8 cellular contexts compared by ENCODE assay signal in the genomic region with DNA sequence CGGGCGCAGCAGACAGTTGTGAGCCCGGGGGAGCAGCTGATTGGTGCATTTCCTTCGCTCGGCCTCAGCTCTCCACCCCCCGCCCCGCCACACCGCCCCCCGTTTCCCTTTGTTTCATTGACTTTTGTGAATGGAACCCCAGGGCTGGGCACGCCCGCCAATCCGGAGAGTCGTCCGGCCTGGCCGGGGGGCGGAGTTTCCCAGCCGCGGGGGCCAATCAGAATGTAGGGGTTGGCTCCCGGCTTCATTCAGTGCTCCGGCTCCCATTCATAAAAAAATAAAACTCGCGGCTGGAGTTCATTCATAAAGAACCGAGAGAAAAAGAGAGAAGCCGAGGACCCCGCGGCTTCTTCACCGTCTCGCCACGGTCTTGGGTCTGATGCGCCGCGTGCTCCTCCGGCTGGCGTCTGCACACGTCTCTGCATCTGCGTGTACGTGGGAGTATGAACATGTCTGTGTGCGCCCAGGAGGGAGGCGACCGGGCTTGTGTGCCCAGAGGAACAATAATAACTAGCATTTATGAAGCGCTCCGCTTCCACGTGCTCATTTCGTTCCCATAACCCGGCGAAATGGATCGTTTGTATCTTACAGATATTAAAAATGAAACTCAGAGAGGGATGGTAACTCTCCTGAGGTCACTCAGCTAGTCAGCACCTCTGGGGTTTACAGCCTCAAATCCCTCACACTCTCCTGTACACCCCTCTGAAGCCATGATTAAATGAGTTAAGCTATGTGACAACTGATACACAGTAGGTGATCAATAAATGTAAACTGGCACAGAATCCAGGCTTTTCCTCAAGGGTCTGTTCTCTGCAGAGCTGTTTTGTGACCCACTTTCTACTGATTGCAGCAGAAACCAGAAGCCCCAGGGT. TPM values are rescaled to one million over a fixed set of nuclear protein-coding genes. Genes with fewer than 3 reads are reported as not detected.
A peak's percentile ranks its signal among the peaks of the same experiment; 100 is the strongest.
DNase-seq lines count a peak whose midpoint lies in the region; ATAC-seq and TF ChIP-seq lines count a peak whose summit lies in the region.

A gene (minus strand): TSS at position 24 of the 872 bp plus-strand sequence. CDS start 723 bp downstream, outside the sequence.

- H3K4me2 ChIP-seq in Karpas-422 (ENCODE audit: low read depth, low read length, poor library complexity, severe bottlenecking): peak within 1 kb of the TSS; percentile 83

- peak within 1 kb of the TSS; percentile 80 for H3K27ac ChIP-seq in Karpas-422 (ENCODE audit: low read length)
- H3K27ac ChIP-seq in RWPE2 (ENCODE audit: poor library complexity, severe bottlenecking): peak within 1 kb of the TSS; percentile 85

- H3K27ac Mint-ChIP-seq in natural killer cell treated with Interleukin-12 subunit alpha and Interleukin-12 subunit beta and Interleukin-15 and Interleukin-18, amount 100 ng/mL, for 72 hours: peak within 1 kb of the TSS in 1 of 2 donors; percentile 56
- peak within 1 kb of the TSS; percentile 78 for H3K27ac Mint-ChIP-seq in stimulated activated naive B cell treated with anti-CD40 and anti-IgM and Interleukin-4, amounts not matched to agents 10 μg/mL and 1 μg/mL and 100 μg/mL, for 72 hours

- H3K4me1 Mint-ChIP-seq in natural killer cell treated with Interleukin-12 subunit alpha and Interleukin-12 subunit beta and Interleukin-15 and Interleukin-18, amount 100 ng/mL, for 72 hours (ENCODE audit: low read depth in 2 of 2): peaks cover 20 to 22% of the 10 kb centered on the region in 2 donors
- H3K4me1 Mint-ChIP-seq in stimulated activated naive B cell treated with anti-CD40 and anti-IgM and Interleukin-4, amounts not matched to agents 10 μg/mL and 1 μg/mL and 100 μg/mL, for 72 hours: peaks cover 14 to 24% of the 10 kb centered on the region in 2 donors

- no peak for TF ChIP-seq CTCF in RWPE2 (IDR thresholded peaks at IDR 0.05; ENCODE audit: poor library complexity, severe bottlenecking)
- TF ChIP-seq CTCF in fibroblast of pulmonary artery (IDR thresholded peaks at IDR 0.05; ENCODE audit: low read length, missing control alignments): no peak

- H3K36me3 Mint-ChIP-seq in natural killer cell treated with Interleukin-12 subunit alpha and Interleukin-12 subunit beta and Interleukin-15 and Interleukin-18, amount 100 ng/mL, for 72 hours: no peaks in the 10 kb centered on the region
- H3K36me3 Mint-ChIP-seq in stimulated activated naive B cell treated with anti-CD40 and anti-IgM and Interleukin-4, amounts not matched to agents 10 μg/mL and 1 μg/mL and 100 μg/mL, for 72 hours: peaks cover 0 to 4% of the 10 kb centered on the region in 2 donors

- H3K9ac ChIP-seq in Karpas-422 (ENCODE audit: low read length): peak within 1 kb of the TSS; percentile 81

- H4K20me1 ChIP-seq in Karpas-422 (ENCODE audit: insufficient read depth, low read depth, low read length): no peaks in the 10 kb centered on the region

- H3K9me3 ChIP-seq in Karpas-422 (ENCODE audit: low read length) (no peaks in the 10 kb centered on the region), RWPE2 (ENCODE audit: severe bottlenecking) (no peaks in the 10 kb centered on the region)

- H3K4me1 ChIP-seq in Karpas-422 (ENCODE audit: low read length) (peaks cover 45% of the 10 kb centered on the region), RWPE2 (ENCODE audit: insufficient read depth, poor library complexity, severe bottlenecking) (peaks cover 24% of the 10 kb centered on the region)

- ATAC-seq in GM21737 (IDR thresholded peaks at IDR 0.05; ENCODE audit: unreplicated experiment): peak; percentile 71
- ATAC-seq in RWPE2 (ENCODE audit: low read depth): peak; percentile 75
- peak; percentile 94 to 95 for ATAC-seq in natural killer cell treated with Interleukin-12 subunit alpha and Interleukin-12 subunit beta and Interleukin-15 and Interleukin-18, amount 100 ng/mL, for 72 hours
- ATAC-seq in stimulated activated naive B cell treated with anti-CD40 and anti-IgM and Interleukin-4, amounts not matched to agents 10 μg/mL and 1 μg/mL and 100 μg/mL, for 72 hours (replicated peaks): peak; percentile 93 to 96

- H3K27me3 ChIP-seq in Karpas-422 (ENCODE audit: low read length): no peaks in the 10 kb centered on the region
- H3K27me3 ChIP-seq in RWPE2 (ENCODE audit: insufficient read depth, poor library complexity, severe bottlenecking): no peaks in the 10 kb centered on the region

- peak; percentile 94 for DNase-seq in DMS 273 (lab: John Stamatoyannopoulos, UW; ENCODE audit: unreplicated experiment)
- DNase-seq in Karpas-422: peak; percentile 99
- DNase-seq in RWPE2 (ENCODE audit: low spot score): peak; percentile 96
- peak; percentile 80 for DNase-seq in activated T-helper 9 cell treated with anti-CD3 and anti-CD28 coated beads, Interleukin-2, amount 50 U/mL, for 16 hours (ENCODE audit: low read depth)
- DNase-seq in fibroblast of pulmonary artery (ENCODE audit: low read depth): peak; percentile 92
- peak; percentile 93 for DNase-seq in natural killer cell treated with Interleukin-12 subunit alpha and Interleukin-12 subunit beta and Interleukin-15 and Interleukin-18, amount 100 ng/mL, for 72 hours (ENCODE audit: low spot score)
- peak; percentile 87 for DNase-seq in stimulated activated naive B cell treated with anti-CD40 and anti-IgM and Interleukin-4, amounts not matched to agents 10 μg/mL and 1 μg/mL and 100 μg/mL, for 72 hours

- peaks cover 29% of the 10 kb centered on the region for H3K79me2 ChIP-seq in Karpas-422 (ENCODE audit: low read length)

- peak within 1 kb of the TSS; percentile 81 for H3K4me3 ChIP-seq in Karpas-422 (ENCODE audit: low read length)
- H3K4me3 ChIP-seq in RWPE2 (ENCODE audit: severe bottlenecking): peak within 1 kb of the TSS; percentile 56
- peak within 1 kb of the TSS; percentile 56 for H3K4me3 ChIP-seq in fibroblast of pulmonary artery (replicated peaks; ENCODE audit: low read depth, low read length)

- no peaks in the 10 kb centered on the region for H3K36me3 ChIP-seq in Karpas-422 (ENCODE audit: insufficient read depth, low read length)
- no peaks in the 10 kb centered on the region for H3K36me3 ChIP-seq in RWPE2 (ENCODE audit: low read depth)

- no peaks in the 10 kb centered on the region for H3K9me3 Mint-ChIP-seq in natural killer cell treated with Interleukin-12 subunit alpha and Interleukin-12 subunit beta and Interleukin-15 and Interleukin-18, amount 100 ng/mL, for 72 hours
- no peaks in the 10 kb centered on the region for H3K9me3 Mint-ChIP-seq in stimulated activated naive B cell treated with anti-CD40 and anti-IgM and Interleukin-4, amounts not matched to agents 10 μg/mL and 1 μg/mL and 100 μg/mL, for 72 hours

- peak within 1 kb of the TSS; percentile 88 for H3K4me3 Mint-ChIP-seq in natural killer cell treated with Interleukin-12 subunit alpha and Interleukin-12 subunit beta and Interleukin-15 and Interleukin-18, amount 100 ng/mL, for 72 hours
- H3K4me3 Mint-ChIP-seq in stimulated activated naive B cell treated with anti-CD40 and anti-IgM and Interleukin-4, amounts not matched to agents 10 μg/mL and 1 μg/mL and 100 μg/mL, for 72 hours: peak within 1 kb of the TSS; percentile 88 to 89

- H2AFZ ChIP-seq in Karpas-422 (ENCODE audit: low read length): peak within 1 kb of the TSS; percentile 94

- H3K9me2 ChIP-seq in Karpas-422 (replicated peaks; ENCODE audit: insufficient read depth, low read length): no peaks in the 10 kb centered on the region

- peaks cover 43 to 45% of the 10 kb centered on the region in 2 donors for H3K27me3 Mint-ChIP-seq in natural killer cell treated with Interleukin-12 subunit alpha and Interleukin-12 subunit beta and Interleukin-15 and Interleukin-18, amount 100 ng/mL, for 72 hours
- peaks cover 57 to 75% of the 10 kb centered on the region in 2 donors for H3K27me3 Mint-ChIP-seq in stimulated activated naive B cell treated with anti-CD40 and anti-IgM and Interleukin-4, amounts not matched to agents 10 μg/mL and 1 μg/mL and 100 μg/mL, for 72 hours

RNA-seq across cellular contexts. Expression of the gene that starts here (rescaled TPM):
- total RNA-seq in Karpas-422 (2014; rRNA removed; shearing (Covaris generic); ENCODE audit: low replicate concordance): 55.5 and 69.1 TPM in 2 replicates
- total RNA-seq in natural killer cell treated with Interleukin-12 subunit alpha and Interleukin-12 subunit beta and Interleukin-15 and Interleukin-18, amount 100 ng/mL, for 72 hours: 1 to 10 TPM; 1.4 to 2.1 TPM

Comparison
In these comparisons a context has a peak if more than half of its experiments do, and no peak if none do; other contexts are left out.
1. Peak in every context shown above with its lines: DNase-seq, ATAC-seq, H3K4me3 ChIP-seq and H3K27ac ChIP-seq.
2. RNA of the gene that starts here (total RNA-seq): 55.5 to 69.1 TPM in Karpas-422; 1.4 to 2.1 TPM in natural killer cell treated with Interleukin-12 subunit alpha and Interleukin-12 subunit beta and Interleukin-15 and Interleukin-18, amount 100 ng/mL, for 72 hours; every median in the first group is over 10 times any median in the second.